ENCODE assay signal across 27 cellular contexts in genomic region chr15:49406352-49407118, GRCh38. TPM values are rescaled to one million over a fixed set of nuclear protein-coding genes. Genes with fewer than 3 reads are reported as not detected.
DNase-seq lines count a peak whose midpoint lies in the region; ATAC-seq, FAIRE-seq and TF ChIP-seq lines count a peak whose summit lies in the region.
"Had no signal": no experiment of that assay in that cellular context is flagged by ENCODE, and none has a peak within 500 bp of the region (broad histone marks: within the 10 kb centered on the region; RNA-seq: fewer than 3 reads in every experiment).

No MANE protein-coding gene starts in this region.

- no peak overlapping the region for H4K91ac ChIP-seq in H1 (replicated peaks; ENCODE audit: insufficient read length, low read length)
- H4K91ac ChIP-seq in neuronal stem cell (ENCODE audit: low read depth, low read length, poor library complexity) = no peak overlapping the region

- H3K9me3 ChIP-seq in H1 (ENCODE audit: insufficient read depth in 2 of 2, low read depth in 1 of 2, low read length in 1 of 2) = no peaks in the 10 kb centered on the region
- H3K9me3 ChIP-seq in neuronal stem cell (replicated peaks in 1 of 2; ENCODE audit: control insufficient read depth in 2 of 2, insufficient read depth in 1 of 2, low read depth in 1 of 2, low read length in 2 of 2) = no peaks in the 10 kb centered on the region
- no peaks in the 10 kb centered on the region for H3K9me3 ChIP-seq in upper lobe of right lung

- DNase-seq in left ventricle myocardium superior (peak; percentile 11), left cardiac atrium (no peak), H1 (ENCODE audit: low read depth in 1 of 2, low spot score in 2 of 2) (no peak), neuronal stem cell (ENCODE audit: low spot score) (no peak), upper lobe of right lung (peak; percentile 55), RWPE1 (ENCODE audit: low spot score) (no peak)
- DNase-seq: Calu3, HCEC 1CT, Karpas-422, MV-4-11, NCI-H1694 treated with DMSO at 0.1 percent for 48 hours, NCI-H2081 treated with DMSO at 0.1 percent for 48 hours, NCI-H2171 treated with DMSO at 0.1 percent for 48 hours, NCI-H446, NCI-H526, PC-3 had no signal

- H3K4me2 ChIP-seq in H1 (ENCODE audit: insufficient read depth in 1 of 2, low read depth in 2 of 2, low read length in 2 of 2) (no peak overlapping the region), neuronal stem cell (ENCODE audit: insufficient read depth, low read length, poor library complexity, severe bottlenecking) (no peak overlapping the region)
- H3K4me2 ChIP-seq: GM23338 had no signal

- H3K4me3 ChIP-seq in H1 (ENCODE audit: extremely low read depth in 1 of 4, insufficient read depth in 2 of 4, low read depth in 3 of 4, low read length in 4 of 4) = no peak overlapping the region
- H3K4me3 ChIP-seq in neuronal stem cell (ENCODE audit: low read length in 2 of 2) = no peak overlapping the region
- no peak overlapping the region for H3K4me3 ChIP-seq in upper lobe of right lung
- H3K4me3 ChIP-seq: GM23338 had no signal

- H2BK120ac ChIP-seq in H1 (replicated peaks; ENCODE audit: low read depth, low read length) = no peak overlapping the region
- H2BK120ac ChIP-seq in neuronal stem cell (ENCODE audit: low read depth, low read length) = no peak overlapping the region

- H3K23me2 ChIP-seq in H1 (ENCODE audit: low read depth, low read length) = no peaks in the 10 kb centered on the region

- H2BK15ac ChIP-seq in H1 (ENCODE audit: low read length) = no peak overlapping the region
- peak overlapping the region; percentile 67 for H2BK15ac ChIP-seq in neuronal stem cell (ENCODE audit: low read length)

- H3K79me1 ChIP-seq in H1 (ENCODE audit: low read depth, low read length) = no peaks in the 10 kb centered on the region
- no peaks in the 10 kb centered on the region for H3K79me1 ChIP-seq in neuronal stem cell (ENCODE audit: low read depth, low read length)

- H2BK12ac ChIP-seq in H1 (ENCODE audit: low read depth, low read length) = no peak overlapping the region
- H2BK12ac ChIP-seq in neuronal stem cell (ENCODE audit: low read length) = no peak overlapping the region

- WGBS in H1 (ENCODE audit: extremely low coverage in 1 of 2, insufficient coverage in 1 of 2, insufficient read length in 1 of 2, insufficient replicate concordance in 2 of 2, low coverage in 1 of 2, low lambda C conversion rate in 2 of 2, missing lambda C conversion rate in 1 of 2), 2 experiments = 92% methylated on average over 10 of the region's 17 CpGs; no CpG with 5 or more reads in 1 of the 2 experiments
- no CpG with 5 or more reads among the region's 17 CpGs for WGBS in neuronal stem cell (ENCODE audit: extremely low coverage in 2 of 2, insufficient read length in 2 of 2, insufficient replicate concordance in 1 of 2), 2 donors

- TF ChIP-seq CTCF in H1 (IDR thresholded peaks at IDR 0.05; ENCODE audit: control extremely low read depth in 1 of 3, insufficient read depth in 1 of 3, low read depth in 1 of 3, low read length in 3 of 3) (no peak), upper lobe of right lung (IDR thresholded peaks at IDR 0.05) (no peak), RWPE1 (conservative IDR thresholded peaks at IDR 0.05; ENCODE audit: low read depth) (no peak)

- no peak overlapping the region for H3K23ac ChIP-seq in H1 (ENCODE audit: insufficient read length)
- no peak overlapping the region for H3K23ac ChIP-seq in neuronal stem cell (ENCODE audit: low read depth, low read length, poor library complexity)

- no peak overlapping the region for H3K56ac ChIP-seq in H1 (replicated peaks; ENCODE audit: insufficient read length, low read depth, low read length)

- no peaks in the 10 kb centered on the region for H3K79me2 ChIP-seq in H1 (ENCODE audit: control insufficient read depth in 1 of 2, insufficient read depth in 2 of 2, low read length in 2 of 2)

- H4K20me1 ChIP-seq in H1 (replicated peaks in 1 of 2; ENCODE audit: control insufficient read depth in 1 of 2, insufficient read depth in 2 of 2, low read length in 2 of 2) = no peaks in the 10 kb centered on the region

- H2BK5ac ChIP-seq in H1 (ENCODE audit: low read depth, low read length) (0 out of 2 replicates have a peak overlapping the region, but pooled peaks have one; percentile 24), neuronal stem cell (ENCODE audit: low read length) (no peak overlapping the region)

- no peak for TF ChIP-seq RAD21 in H1 (IDR thresholded peaks at IDR 0.05 in 1 of 2, conservative IDR thresholded peaks at IDR 0.05 in 1 of 2; ENCODE audit: low read depth in 2 of 2, low read length in 2 of 2)

- H3K27me3 ChIP-seq in H1 (replicated peaks in 1 of 4; ENCODE audit: control insufficient read depth in 3 of 4, extremely low read depth in 1 of 4, insufficient read depth in 3 of 4, low read length in 3 of 4) (no peaks in the 10 kb centered on the region), neuronal stem cell (ENCODE audit: control insufficient read depth in 3 of 3, insufficient read depth in 3 of 3, low read depth in 1 of 3, low read length in 3 of 3) (no peaks in the 10 kb centered on the region), upper lobe of right lung (no peaks in the 10 kb centered on the region)

- H3K36me3 ChIP-seq in H1 (ENCODE audit: control insufficient read depth in 2 of 4, insufficient read depth in 4 of 4, low read length in 3 of 4) = no peaks in the 10 kb centered on the region
- H3K36me3 ChIP-seq in neuronal stem cell (replicated peaks in 1 of 2; ENCODE audit: control insufficient read depth in 2 of 2, insufficient read depth in 2 of 2, low read length in 2 of 2) = no peaks in the 10 kb centered on the region
- no peaks in the 10 kb centered on the region for H3K36me3 ChIP-seq in upper lobe of right lung

- no peak overlapping the region for H2AK5ac ChIP-seq in H1 (ENCODE audit: low read depth, low read length)
- H2AK5ac ChIP-seq in neuronal stem cell (ENCODE audit: low read depth, low read length) = peak overlapping the region; percentile 66

- no peak for FAIRE-seq in H1 (lab: Jason Lieb, UNC)
- FAIRE-seq: A204.1, G401.6, GM12892, HTR-8/SVneo had no signal

- TF ChIP-seq POLR2A in H1 (IDR thresholded peaks at IDR 0.05; ENCODE audit: control extremely low read depth in 1 of 2, low read depth in 2 of 2, low read length in 2 of 2) = no peak

- H4K5ac ChIP-seq in H1 (ENCODE audit: insufficient read length, low read depth, low read length) = no peak overlapping the region

- H3K18ac ChIP-seq in H1 (ENCODE audit: extremely low read depth, low read length) (no peak overlapping the region), neuronal stem cell (ENCODE audit: low read length) (no peak overlapping the region)

- H2BK20ac ChIP-seq in H1 (ENCODE audit: low read length) = no peak overlapping the region

- no peak overlapping the region for H4K8ac ChIP-seq in H1 (ENCODE audit: extremely low read depth, insufficient read depth, low read length)
- no peak overlapping the region for H4K8ac ChIP-seq in neuronal stem cell (ENCODE audit: low read depth, low read length)

- H3K4me1 ChIP-seq in H1 (replicated peaks in 1 of 4; ENCODE audit: control insufficient read depth in 3 of 4, insufficient read depth in 4 of 4, low read length in 3 of 4) (no peaks in the 10 kb centered on the region), neuronal stem cell (ENCODE audit: control insufficient read depth in 2 of 2, insufficient read depth in 1 of 2, low read depth in 1 of 2, low read length in 2 of 2) (no peaks in the 10 kb centered on the region), upper lobe of right lung (no peaks in the 10 kb centered on the region)

- CTCF ChIA-PET in H1 (lab: Charles Lee; ENCODE audit: partially characterized antibody) (interaction anchor here (1.0 to 1.5 kb wide), 4 partner anchors 17 to 171 kb away, joined by 3 to 6 read pairs (median 4); no protein-coding TSS in a partner anchor), RWPE1 (lab: Yijun Ruan, JAX) (no interaction called here)

- POLR2A ChIA-PET in H1 (lab: Charles Lee; ENCODE audit: partially characterized antibody) (no interaction called here), RWPE1 (lab: Yijun Ruan, JAX; ENCODE audit: low non-redundant PET) (no interaction called here)

- intact Hi-C loops in left ventricle myocardium superior (cut with micrococcal nuclease) = no loop called here
- intact Hi-C loops in left cardiac atrium (cut with DNase I) = no loop called here
- intact Hi-C loops in upper lobe of right lung (cut with DNase I) = no loop called here

- ATAC-seq in left ventricle myocardium superior (no peak), left cardiac atrium (no peak), upper lobe of right lung (peak; percentile 31), HG02623 (IDR thresholded peaks at IDR 0.05; ENCODE audit: unreplicated experiment) (no peak), HG02852 (IDR thresholded peaks at IDR 0.05; ENCODE audit: unreplicated experiment) (no peak)
- ATAC-seq: GM23338, PC-3 had no signal

- H3K14ac ChIP-seq in H1 (ENCODE audit: insufficient read length) (no peak overlapping the region), neuronal stem cell (ENCODE audit: low read length) (peak overlapping the region; percentile 67)

- H3K4ac ChIP-seq in H1 (replicated peaks; ENCODE audit: insufficient read length, low read depth, low read length) (no peak overlapping the region), neuronal stem cell (ENCODE audit: low read length) (peak overlapping the region; percentile 26)

- H2AFZ ChIP-seq in H1 (ENCODE audit: low read length) (peak overlapping the region; percentile 39), neuronal stem cell (ENCODE audit: low read length) (no peak overlapping the region)
- H2AFZ ChIP-seq: GM23338 had no signal

- TF ChIP-seq EP300 in H1 (IDR thresholded peaks at IDR 0.05; ENCODE audit: borderline replicate concordance in 1 of 2, low read depth in 2 of 2, low read length in 2 of 2) = no peak

- H3K27ac ChIP-seq in H1 (ENCODE audit: low read depth, low read length) = no peak overlapping the region
- no peak overlapping the region for H3K27ac ChIP-seq in neuronal stem cell (replicated peaks; ENCODE audit: low read length)
- no peak overlapping the region for H3K27ac ChIP-seq in upper lobe of right lung
- H3K27ac ChIP-seq in RWPE1 = no peak overlapping the region
- H3K27ac ChIP-seq: C4-2B had no signal

- H3K9ac ChIP-seq in H1 (replicated peaks in 1 of 4; ENCODE audit: extremely low read depth in 1 of 4, low read depth in 3 of 4, low read length in 3 of 4) (no peak overlapping the region), neuronal stem cell (ENCODE audit: low read depth, low read length, poor library complexity) (no peak overlapping the region)

RNA-seq across cellular contexts. Expression of gene FGF7, which starts 16.5 kb away (rescaled TPM):
- total RNA-seq in left ventricle myocardium superior (34.6 TPM), left cardiac atrium (10 to 100 TPM; 37.1 to 43.6 TPM), upper lobe of right lung (21.9 TPM)
- not detected in 2 replicates for total RNA-seq in H1 (2021; fragmentation: NEBNext Ultra II Directional; extraction: Animal tissue kit (Norgen Biotek cat#: 25700))
- polyA plus RNA-seq in H1 (2011; rRNA removed) = not detected in 2 replicates
- not detected for polyA plus RNA-seq in H1 (2011; cell fraction: cytosol; rRNA removed)
- not detected for polyA plus RNA-seq in H1 (2011; cell fraction: nucleus; rRNA removed)
- polyA plus RNA-seq in H1 (2012, experiment 1 of 2) = not detected in 4 replicates
- not detected for polyA plus RNA-seq in H1 (2012, experiment 2 of 2)
- polyA plus RNA-seq in H1 (2013, experiment 1 of 2) = 0.06 TPM
- polyA plus RNA-seq in H1 (2013, experiment 2 of 2) = 0.09 TPM
- 0.03 and 0.27 TPM in 2 replicates for polyA minus RNA-seq in H1 (2011; rRNA and poly(A)+ RNA removed)
- not detected for polyA minus RNA-seq in H1 (2011; cell fraction: cytosol; rRNA and poly(A)+ RNA removed)
- polyA minus RNA-seq in H1 (2011; cell fraction: nucleus; rRNA and poly(A)+ RNA removed) = not detected
- polyA plus RNA-seq in neuronal stem cell (2013, experiment 1 of 2) = 0.10 TPM
- polyA plus RNA-seq in neuronal stem cell (2013, experiment 2 of 2) = 0.10 TPM
- total RNA-seq: Calu3; CD8-positive, alpha-beta memory T cell; Daoy; PC-3 had no signal
- polyA plus RNA-seq: CD8-positive, alpha-beta memory T cell; IgD-negative memory B cell had no signal

Comparison
In these comparisons a context has a peak if more than half of its experiments do, and no peak if none do; other contexts are left out.
1. DNase-seq: peak in left ventricle myocardium superior (single experiment) and upper lobe of right lung (single experiment); none in left cardiac atrium (single experiment), H1 (0 of 2), neuronal stem cell (single experiment) and RWPE1 (single experiment).
2. RNA of gene FGF7, which starts 16.5 kb away (total RNA-seq): 37.1 to 43.6 TPM in left cardiac atrium, 34.6 TPM in left ventricle myocardium superior (single experiment) and 21.9 TPM in upper lobe of right lung (single experiment); not detected in H1; every median in the first group is over 10 times any median in the second.